ENCODE assay signal across 33 cellular contexts in genomic region chr10:125417605-125418004, GRCh38.
DNase-seq lines count a peak whose midpoint lies in the region; ATAC-seq and TF ChIP-seq lines count a peak whose summit lies in the region.
"Had no signal": no experiment of that assay in that cellular context is flagged by ENCODE, and none has a peak within 500 bp of the region (broad histone marks: within the 10 kb centered on the region; RNA-seq: fewer than 3 reads in every experiment).

No MANE protein-coding gene starts in this region.

- no peaks in the 10 kb centered on the region for H3K4me1 ChIP-seq in Karpas-422 (ENCODE audit: low read length)
- H3K4me1 ChIP-seq: A549; BE2C; BLaER1; BLaER1 treated with 17β-estradiol and CSF1 and Interleukin-3, amounts not matched to agents 10 nM and 100 nM; Caco-2 had no signal

- H3K4me1 Mint-ChIP-seq in osteocyte (ENCODE audit: unreplicated experiment), result no peaks in the 10 kb centered on the region
- H3K4me1 Mint-ChIP-seq: B cell; CD14-positive monocyte; CD4-positive, alpha-beta memory T cell; CD4-positive, CD25-positive, alpha-beta regulatory T cell; CD8-positive, alpha-beta memory T cell had no signal

- no peaks in the 10 kb centered on the region for H3K27me3 ChIP-seq in Karpas-422 (ENCODE audit: low read length)
- H3K27me3 ChIP-seq: BE2C; BLaER1; BLaER1 treated with 17β-estradiol and CSF1 and Interleukin-3, amounts not matched to agents 10 nM and 100 nM had no signal

- H3K4me2 ChIP-seq in Karpas-422 (ENCODE audit: low read depth, low read length, poor library complexity, severe bottlenecking), result no peak overlapping the region
- H3K4me2 ChIP-seq: A549; BLaER1; BLaER1 treated with 17β-estradiol and CSF1 and Interleukin-3, amounts not matched to agents 10 nM and 100 nM had no signal

- H3K9ac ChIP-seq in Karpas-422 (ENCODE audit: low read length), result no peak overlapping the region
- H3K9ac ChIP-seq: BLaER1; BLaER1 treated with 17β-estradiol and CSF1 and Interleukin-3, amounts not matched to agents 10 nM and 100 nM had no signal

- H3K27ac Mint-ChIP-seq in osteocyte (ENCODE audit: unreplicated experiment), result no peak overlapping the region
- H3K27ac Mint-ChIP-seq: B cell; CD14-positive monocyte; CD4-positive, alpha-beta T cell; CD4-positive, CD25-positive, alpha-beta regulatory T cell; CD8-positive, alpha-beta memory T cell; CD8-positive, alpha-beta T cell had no signal

- H3K9me3 ChIP-seq in Karpas-422 (ENCODE audit: low read length), result no peaks in the 10 kb centered on the region
- H3K9me3 ChIP-seq: BE2C; BLaER1; BLaER1 treated with 17β-estradiol and CSF1 and Interleukin-3, amounts not matched to agents 10 nM and 100 nM; Caco-2 had no signal

- TF ChIP-seq CTCF in osteocyte (IDR thresholded peaks at IDR 0.05), result no peak

- no peaks in the 10 kb centered on the region for H3K79me2 ChIP-seq in Karpas-422 (ENCODE audit: low read length)

- DNase-seq in NCI-H748 (lab: John Stamatoyannopoulos, UW; ENCODE audit: unreplicated experiment) (peak; percentile 22), NCI-H748 treated with DMSO at 0.1 percent for 48 hours (lab: John Stamatoyannopoulos, UW) (no peak), COR-L47 (lab: John Stamatoyannopoulos, UW) (peak; percentile 2), Karpas-422 (peak; percentile 7), osteocyte (ENCODE audit: extremely low spot score, unreplicated experiment) (peak; percentile 63), KBM-7 (no peak)
- DNase-seq: 8988T; ACHN; AML-193; BE2C; Caco-2; Calu3; CD4-positive, alpha-beta memory T cell; CD4-positive, alpha-beta T cell; CD4-positive, CD25-positive, alpha-beta regulatory T cell; CD8-positive, alpha-beta memory T cell; CD8-positive, alpha-beta T cell; DMS 273 treated with DMSO at 0.1 percent for 48 hours; DMS153; DMS53; DMS79; DMS79 treated with DMSO at 0.1 percent for 48 hours; DND-41; EL had no signal

- H2AFZ ChIP-seq in Karpas-422 (ENCODE audit: low read length), result no peak overlapping the region

- H3K36me3 ChIP-seq in Karpas-422 (ENCODE audit: insufficient read depth, low read length), result no peaks in the 10 kb centered on the region
- H3K36me3 ChIP-seq: BE2C; BLaER1; BLaER1 treated with 17β-estradiol and CSF1 and Interleukin-3, amounts not matched to agents 10 nM and 100 nM had no signal

- no peaks in the 10 kb centered on the region for H3K9me3 Mint-ChIP-seq in osteocyte (ENCODE audit: unreplicated experiment)

- H3K27ac ChIP-seq in Karpas-422 (ENCODE audit: low read length), result no peak overlapping the region
- H3K27ac ChIP-seq: 22Rv1; A549; BLaER1; BLaER1 treated with 17β-estradiol and CSF1 and Interleukin-3, amounts not matched to agents 10 nM and 100 nM; C4-2B had no signal

- ATAC-seq in GM18909 (IDR thresholded peaks at IDR 0.05; ENCODE audit: poor library complexity, unreplicated experiment) (no peak), HG02759 (IDR thresholded peaks at IDR 0.05; ENCODE audit: unreplicated experiment) (no peak)
- ATAC-seq: A549; CD8-positive, alpha-beta T cell had no signal

- in situ Hi-C loops in KBM-7 (cut with MboI; ENCODE audit: low pct_unique_long_range_greater_than_20kb, low sequenced_read_pairs), result no loop called here

- H3K27me3 Mint-ChIP-seq in osteocyte (ENCODE audit: unreplicated experiment), result no peaks in the 10 kb centered on the region
- H3K27me3 Mint-ChIP-seq: B cell; CD4-positive, alpha-beta memory T cell; CD4-positive, alpha-beta T cell; CD4-positive, CD25-positive, alpha-beta regulatory T cell had no signal

- no peaks in the 10 kb centered on the region for H3K9me2 ChIP-seq in Karpas-422 (replicated peaks; ENCODE audit: insufficient read depth, low read length)

- no peaks in the 10 kb centered on the region for H4K20me1 ChIP-seq in Karpas-422 (ENCODE audit: insufficient read depth, low read depth, low read length)
- H4K20me1 ChIP-seq: BLaER1; BLaER1 treated with 17β-estradiol and CSF1 and Interleukin-3, amounts not matched to agents 10 nM and 100 nM had no signal

- no peaks in the 10 kb centered on the region for H3K36me3 Mint-ChIP-seq in osteocyte (ENCODE audit: unreplicated experiment)
- H3K36me3 Mint-ChIP-seq: CD14-positive monocyte; CD4-positive, alpha-beta memory T cell; CD4-positive, CD25-positive, alpha-beta regulatory T cell; CD8-positive, alpha-beta memory T cell; CD8-positive, alpha-beta T cell had no signal

- H3K4me3 ChIP-seq in Karpas-422 (ENCODE audit: low read length), result no peak overlapping the region
- H3K4me3 ChIP-seq: A549; BLaER1; BLaER1 treated with 17β-estradiol and CSF1 and Interleukin-3, amounts not matched to agents 10 nM and 100 nM had no signal

- H3K4me3 Mint-ChIP-seq in osteocyte (ENCODE audit: unreplicated experiment), result no peak overlapping the region
- H3K4me3 Mint-ChIP-seq: B cell; CD14-positive monocyte; CD4-positive, alpha-beta memory T cell; CD4-positive, alpha-beta T cell; CD4-positive, CD25-positive, alpha-beta regulatory T cell; CD8-positive, alpha-beta memory T cell; CD8-positive, alpha-beta T cell had no signal

Comparison
In these comparisons a context has a peak if more than half of its experiments do, and no peak if none do; other contexts are left out.
1. DNase-seq: peak in NCI-H748 (single experiment), COR-L47 (single experiment), Karpas-422 (single experiment) and osteocyte (single experiment); none in NCI-H748 treated with DMSO at 0.1 percent for 48 hours (single experiment) and KBM-7 (single experiment).